Comparison of ENCODE assay signal across 8 cellular contexts in the genomic region with DNA sequence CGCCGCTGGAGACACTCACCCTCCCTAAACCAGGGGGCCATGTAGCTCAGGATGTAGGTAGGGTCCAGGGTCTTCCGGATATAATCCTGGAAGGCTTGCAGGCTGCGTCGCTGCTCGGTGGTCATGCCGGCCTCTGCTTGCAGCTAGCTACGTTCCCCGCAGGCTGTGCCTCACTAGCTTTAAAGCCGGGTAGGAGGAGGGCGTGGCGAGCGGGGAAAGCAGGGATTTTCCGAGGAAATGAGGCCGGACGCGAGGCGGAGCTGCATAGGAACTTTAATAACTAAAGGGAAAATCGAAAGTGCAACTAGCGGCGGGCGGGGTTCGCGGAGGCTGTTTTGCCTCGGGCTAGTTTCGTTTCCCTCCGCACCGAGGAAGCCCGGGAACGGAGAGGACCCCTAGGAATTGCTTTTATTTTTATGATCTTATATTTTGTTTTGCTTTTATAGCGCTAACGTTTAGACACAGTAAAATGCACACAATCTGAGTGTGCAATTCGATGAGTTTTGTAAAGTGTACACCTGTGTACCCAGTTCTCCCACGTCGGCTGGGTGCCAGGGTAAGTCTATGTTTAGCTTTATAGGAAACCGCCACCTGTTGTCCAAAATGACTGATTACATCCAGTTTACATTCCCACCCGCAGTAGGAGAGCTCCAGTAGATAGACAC. TPM values are rescaled to one million over a fixed set of nuclear protein-coding genes. Genes with fewer than 3 reads are reported as not detected.
DNase-seq lines count a peak whose midpoint lies in the region; ATAC-seq and TF ChIP-seq lines count a peak whose summit lies in the region.

A gene (minus strand): TSS at position 155 of the 665 bp plus-strand sequence. CDS start 30 bp downstream, at position 125.

- no peaks in the 10 kb centered on the region for H3K27me3 ChIP-seq in Peyer's patch

- H3K27ac Mint-ChIP-seq in activated T-helper 17 cell treated with anti-CD3 and anti-CD28 coated beads, Interleukin-2, amount 50 U/mL, for 72 hours, result peak within 1 kb of the TSS; percentile 72
- peak within 1 kb of the TSS; percentile 80 to 95 (median 92) for H3K27ac Mint-ChIP-seq in nephron
- H3K27ac Mint-ChIP-seq in stimulated activated naive CD8-positive, alpha-beta T cell treated with anti-CD3 and anti-CD28 coated beads, Interleukin-15, Interleukin-2, amounts not matched to agents 100 ng/mL and 50 ng/mL, for 24 hours, result peak within 1 kb of the TSS; percentile 88

- TF ChIP-seq POLR2A in Peyer's patch (IDR thresholded peaks at IDR 0.05), result peak in 1 of 2 donors; percentile 46

- H3K27me3 Mint-ChIP-seq in activated T-helper 17 cell treated with anti-CD3 and anti-CD28 coated beads, Interleukin-2, amount 50 U/mL, for 72 hours, result no peaks in the 10 kb centered on the region
- H3K27me3 Mint-ChIP-seq in nephron (ENCODE audit: low read depth), result no peaks in the 10 kb centered on the region
- H3K27me3 Mint-ChIP-seq in stimulated activated naive CD8-positive, alpha-beta T cell treated with anti-CD3 and anti-CD28 coated beads, Interleukin-15, Interleukin-2, amounts not matched to agents 100 ng/mL and 50 ng/mL, for 24 hours, result no peaks in the 10 kb centered on the region

- in situ Hi-C loops in KBM-7 (cut with MboI; ENCODE audit: low pct_unique_long_range_greater_than_20kb, low sequenced_read_pairs), result no loop called here

- H3K9me3 Mint-ChIP-seq in activated T-helper 17 cell treated with anti-CD3 and anti-CD28 coated beads, Interleukin-2, amount 50 U/mL, for 72 hours, result no peaks in the 10 kb centered on the region
- H3K9me3 Mint-ChIP-seq in nephron, result peaks cover 22% of the 10 kb centered on the region
- H3K9me3 Mint-ChIP-seq in stimulated activated naive CD8-positive, alpha-beta T cell treated with anti-CD3 and anti-CD28 coated beads, Interleukin-15, Interleukin-2, amounts not matched to agents 100 ng/mL and 50 ng/mL, for 24 hours, result no peaks in the 10 kb centered on the region

- peak within 1 kb of the TSS; percentile 83 to 94 (median 90) for H3K27ac ChIP-seq in Peyer's patch

- H3K4me3 Mint-ChIP-seq in activated T-helper 17 cell treated with anti-CD3 and anti-CD28 coated beads, Interleukin-2, amount 50 U/mL, for 72 hours, result peak within 1 kb of the TSS; percentile 91
- peak within 1 kb of the TSS; percentile 91 to 93 (median 93) for H3K4me3 Mint-ChIP-seq in nephron
- peak within 1 kb of the TSS; percentile 89 for H3K4me3 Mint-ChIP-seq in stimulated activated naive CD8-positive, alpha-beta T cell treated with anti-CD3 and anti-CD28 coated beads, Interleukin-15, Interleukin-2, amounts not matched to agents 100 ng/mL and 50 ng/mL, for 24 hours

- H3K4me1 ChIP-seq in Peyer's patch, result peaks cover 0 to 32% (median 2%) of the 10 kb centered on the region in 4 donors

- no peaks in the 10 kb centered on the region for H3K36me3 ChIP-seq in Peyer's patch

- TF ChIP-seq CTCF in Peyer's patch (IDR thresholded peaks at IDR 0.05) (peak in 5 of 6 experiments; percentile 8 to 74 (median 67)), nephron (IDR thresholded peaks at IDR 0.05; ENCODE audit: unreplicated experiment in 3 of 3) (peak; percentile 51 to 68 (median 63))

- peaks cover 32% of the 10 kb centered on the region for H3K4me1 Mint-ChIP-seq in activated T-helper 17 cell treated with anti-CD3 and anti-CD28 coated beads, Interleukin-2, amount 50 U/mL, for 72 hours
- H3K4me1 Mint-ChIP-seq in nephron, result peaks cover 20% of the 10 kb centered on the region
- H3K4me1 Mint-ChIP-seq in stimulated activated naive CD8-positive, alpha-beta T cell treated with anti-CD3 and anti-CD28 coated beads, Interleukin-15, Interleukin-2, amounts not matched to agents 100 ng/mL and 50 ng/mL, for 24 hours (ENCODE audit: low read depth), result peaks cover 55% of the 10 kb centered on the region

- peak; percentile 94 for DNase-seq in DMS79 treated with DMSO at 0.1 percent for 48 hours (lab: John Stamatoyannopoulos, UW)
- peak; percentile 87 for DNase-seq in KBM-7
- DNase-seq in Peyer's patch, result peak; percentile 80 to 96 (median 94)
- peak; percentile 92 for DNase-seq in fibroblast of peridontal ligament (ENCODE audit: extremely low read depth)

- H3K4me3 ChIP-seq in Peyer's patch, result peak within 1 kb of the TSS; percentile 69 to 90 (median 82)

- no peaks in the 10 kb centered on the region for H3K9me3 ChIP-seq in Peyer's patch

- ATAC-seq in GM21717 (IDR thresholded peaks at IDR 0.05; ENCODE audit: unreplicated experiment), result peak; percentile 71
- peak; percentile 86 for ATAC-seq in activated T-helper 17 cell treated with anti-CD3 and anti-CD28 coated beads, Interleukin-2, amount 50 U/mL, for 72 hours (replicated peaks)

- H3K36me3 Mint-ChIP-seq in activated T-helper 17 cell treated with anti-CD3 and anti-CD28 coated beads, Interleukin-2, amount 50 U/mL, for 72 hours (ENCODE audit: low read depth), result no peaks in the 10 kb centered on the region
- peaks cover 22% of the 10 kb centered on the region for H3K36me3 Mint-ChIP-seq in nephron (ENCODE audit: low read depth)
- peaks cover 30% of the 10 kb centered on the region for H3K36me3 Mint-ChIP-seq in stimulated activated naive CD8-positive, alpha-beta T cell treated with anti-CD3 and anti-CD28 coated beads, Interleukin-15, Interleukin-2, amounts not matched to agents 100 ng/mL and 50 ng/mL, for 24 hours (ENCODE audit: low read depth)

RNA-seq across cellular contexts. Expression of the gene that starts here (rescaled TPM):
- 10 to 100 TPM; 15.3 to 21.5 (median 17.7) TPM for total RNA-seq in Peyer's patch
- 1 to 10 TPM; 4.8 to 6.8 TPM for total RNA-seq in activated T-helper 17 cell treated with anti-CD3 and anti-CD28 coated beads, Interleukin-2, amount 50 U/mL, for 72 hours

Comparison
In these comparisons a context has a peak if more than half of its experiments do, and no peak if none do; other contexts are left out.
1. Peak in every context shown above with its lines: DNase-seq, ATAC-seq, H3K4me3 ChIP-seq and H3K27ac ChIP-seq.